Comparison of ENCODE assay signal across 1 cellular context in the genomic region with DNA sequence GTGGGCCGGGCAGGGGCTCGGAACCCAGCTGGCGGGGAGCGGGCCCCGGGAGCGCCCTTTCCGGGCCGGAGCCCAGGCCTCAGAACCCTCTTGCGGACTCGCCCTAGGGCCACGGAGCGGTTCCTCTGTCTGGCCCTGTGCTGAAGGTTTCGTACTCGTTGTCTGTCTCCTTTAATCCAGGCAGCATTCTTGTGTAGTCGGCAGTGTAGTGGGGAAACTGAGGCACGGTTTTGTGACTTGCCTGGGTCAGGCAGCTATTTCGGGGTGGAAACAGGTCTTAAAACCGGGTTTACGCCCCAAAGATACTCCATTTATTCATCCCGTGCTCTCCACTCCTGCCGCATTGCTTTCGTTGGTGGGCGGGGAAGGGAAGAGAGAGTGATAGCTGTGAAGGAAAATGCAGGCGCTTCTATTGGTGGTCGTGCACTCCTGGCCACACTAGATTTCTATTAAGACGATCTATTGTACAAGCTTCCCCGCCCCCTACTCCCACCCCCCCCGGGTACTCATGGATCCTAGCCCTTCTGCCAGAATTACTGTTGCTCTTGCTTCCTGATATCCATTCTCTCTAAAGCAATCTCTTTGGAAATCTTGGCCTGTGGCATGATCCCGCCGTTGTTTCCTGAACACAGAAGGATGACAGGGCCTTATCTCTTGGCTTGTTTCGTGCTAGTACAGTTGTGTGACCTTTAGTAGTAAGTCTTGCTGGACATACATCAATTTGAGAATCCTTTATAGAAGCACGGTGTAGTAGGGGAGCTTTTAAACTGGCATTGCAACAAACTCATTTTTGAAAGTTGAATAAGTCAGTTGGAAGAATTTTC.
TF ChIP-seq lines count a peak whose summit lies in the region.

No MANE protein-coding gene starts in this region.

TF ChIP-seq in HepG2, 621 proteins besides CTCF, POLR2A, EP300 and RAD21 (continued from another document and continues in another):
- TF ChIP-seq, protein P1, sequence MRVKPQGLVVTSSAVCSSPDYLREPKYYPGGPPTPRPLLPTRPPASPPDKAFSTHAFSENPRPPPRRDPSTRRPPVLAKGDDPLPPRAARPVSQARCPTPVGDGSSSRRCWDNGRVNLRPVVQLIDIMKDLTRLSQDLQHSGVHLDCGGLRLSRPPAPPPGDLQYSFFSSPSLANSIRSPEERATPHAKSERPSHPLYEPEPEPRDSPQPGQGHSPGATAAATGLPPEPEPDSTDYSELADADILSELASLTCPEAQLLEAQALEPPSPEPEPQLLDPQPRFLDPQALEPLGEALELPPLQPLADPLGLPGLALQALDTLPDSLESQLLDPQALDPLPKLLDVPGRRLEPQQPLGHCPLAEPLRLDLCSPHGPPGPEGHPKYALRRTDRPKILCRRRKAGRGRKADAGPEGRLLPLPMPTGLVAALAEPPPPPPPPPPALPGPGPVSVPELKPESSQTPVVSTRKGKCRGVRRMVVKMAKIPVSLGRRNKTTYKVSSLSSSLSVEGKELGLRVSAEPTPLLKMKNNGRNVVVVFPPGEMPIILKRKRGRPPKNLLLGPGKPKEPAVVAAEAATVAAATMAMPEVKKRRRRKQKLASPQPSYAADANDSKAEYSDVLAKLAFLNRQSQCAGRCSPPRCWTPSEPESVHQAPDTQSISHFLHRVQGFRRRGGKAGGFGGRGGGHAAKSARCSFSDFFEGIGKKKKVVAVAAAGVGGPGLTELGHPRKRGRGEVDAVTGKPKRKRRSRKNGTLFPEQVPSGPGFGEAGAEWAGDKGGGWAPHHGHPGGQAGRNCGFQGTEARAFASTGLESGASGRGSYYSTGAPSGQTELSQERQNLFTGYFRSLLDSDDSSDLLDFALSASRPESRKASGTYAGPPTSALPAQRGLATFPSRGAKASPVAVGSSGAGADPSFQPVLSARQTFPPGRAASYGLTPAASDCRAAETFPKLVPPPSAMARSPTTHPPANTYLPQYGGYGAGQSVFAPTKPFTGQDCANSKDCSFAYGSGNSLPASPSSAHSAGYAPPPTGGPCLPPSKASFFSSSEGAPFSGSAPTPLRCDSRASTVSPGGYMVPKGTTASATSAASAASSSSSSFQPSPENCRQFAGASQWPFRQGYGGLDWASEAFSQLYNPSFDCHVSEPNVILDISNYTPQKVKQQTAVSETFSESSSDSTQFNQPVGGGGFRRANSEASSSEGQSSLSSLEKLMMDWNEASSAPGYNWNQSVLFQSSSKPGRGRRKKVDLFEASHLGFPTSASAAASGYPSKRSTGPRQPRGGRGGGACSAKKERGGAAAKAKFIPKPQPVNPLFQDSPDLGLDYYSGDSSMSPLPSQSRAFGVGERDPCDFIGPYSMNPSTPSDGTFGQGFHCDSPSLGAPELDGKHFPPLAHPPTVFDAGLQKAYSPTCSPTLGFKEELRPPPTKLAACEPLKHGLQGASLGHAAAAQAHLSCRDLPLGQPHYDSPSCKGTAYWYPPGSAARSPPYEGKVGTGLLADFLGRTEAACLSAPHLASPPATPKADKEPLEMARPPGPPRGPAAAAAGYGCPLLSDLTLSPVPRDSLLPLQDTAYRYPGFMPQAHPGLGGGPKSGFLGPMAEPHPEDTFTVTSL (CRISPR knock-in tag; IDR thresholded peaks at IDR 0.05; ENCODE audit: borderline replicate concordance): no peak
- no peak for TF ChIP-seq ZNF83 (CRISPR knock-in tag; IDR thresholded peaks at IDR 0.05; ENCODE audit: borderline replicate concordance)
- no peak for TF ChIP-seq ZNF121 (CRISPR knock-in tag; IDR thresholded peaks at IDR 0.05)
- TF ChIP-seq SIX1 (CRISPR knock-in tag; IDR thresholded peaks at IDR 0.05; ENCODE audit: borderline replicate concordance): no peak
- TF ChIP-seq, protein P2, sequence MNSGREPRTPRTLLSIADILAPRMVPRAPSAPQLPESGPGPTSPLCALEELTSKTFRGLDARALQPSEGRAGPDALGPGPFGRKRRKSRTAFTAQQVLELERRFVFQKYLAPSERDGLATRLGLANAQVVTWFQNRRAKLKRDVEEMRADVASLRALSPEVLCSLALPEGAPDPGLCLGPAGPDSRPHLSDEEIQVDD (CRISPR knock-in tag; IDR thresholded peaks at IDR 0.05; ENCODE audit: borderline replicate concordance): no peak
- TF ChIP-seq FOSL2 (CRISPR knock-in tag; IDR thresholded peaks at IDR 0.05): no peak
- TF ChIP-seq ONECUT2 (CRISPR knock-in tag; IDR thresholded peaks at IDR 0.05): no peak; the same call in 1 of the 2 replicates
- TF ChIP-seq, protein P3, sequence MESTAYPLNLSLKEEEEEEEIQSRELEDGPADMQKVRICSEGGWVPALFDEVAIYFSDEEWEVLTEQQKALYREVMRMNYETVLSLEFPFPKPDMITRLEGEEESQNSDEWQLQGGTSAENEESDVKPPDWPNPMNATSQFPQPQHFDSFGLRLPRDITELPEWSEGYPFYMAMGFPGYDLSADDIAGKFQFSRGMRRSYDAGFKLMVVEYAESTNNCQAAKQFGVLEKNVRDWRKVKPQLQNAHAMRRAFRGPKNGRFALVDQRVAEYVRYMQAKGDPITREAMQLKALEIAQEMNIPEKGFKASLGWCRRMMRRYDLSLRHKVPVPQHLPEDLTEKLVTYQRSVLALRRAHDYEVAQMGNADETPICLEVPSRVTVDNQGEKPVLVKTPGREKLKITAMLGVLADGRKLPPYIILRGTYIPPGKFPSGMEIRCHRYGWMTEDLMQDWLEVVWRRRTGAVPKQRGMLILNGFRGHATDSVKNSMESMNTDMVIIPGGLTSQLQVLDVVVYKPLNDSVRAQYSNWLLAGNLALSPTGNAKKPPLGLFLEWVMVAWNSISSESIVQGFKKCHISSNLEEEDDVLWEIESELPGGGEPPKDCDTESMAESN (CRISPR knock-in tag; conservative IDR thresholded peaks at IDR 0.05): no peak
- TF ChIP-seq ZNF761 (CRISPR knock-in tag; conservative IDR thresholded peaks at IDR 0.05): no peak
- TF ChIP-seq ZNF12 (CRISPR knock-in tag; IDR thresholded peaks at IDR 0.05): no peak
- TF ChIP-seq HOXA3 (CRISPR knock-in tag; IDR thresholded peaks at IDR 0.05): no peak
- TF ChIP-seq GFI1 (CRISPR knock-in tag; IDR thresholded peaks at IDR 0.05; ENCODE audit: borderline replicate concordance): peak; percentile 39; the same call in 1 of the 2 replicates
- TF ChIP-seq KDM5A (IDR thresholded peaks at IDR 0.05; ENCODE audit: borderline replicate concordance, low read length): no peak; the same call in 1 of the 2 replicates
- 0 out of 2 replicates have a peak, but pooled peaks have one; percentile 6 for TF ChIP-seq BRCA1 (CRISPR knock-in tag; IDR thresholded peaks at IDR 0.05)
- TF ChIP-seq, protein P4, sequence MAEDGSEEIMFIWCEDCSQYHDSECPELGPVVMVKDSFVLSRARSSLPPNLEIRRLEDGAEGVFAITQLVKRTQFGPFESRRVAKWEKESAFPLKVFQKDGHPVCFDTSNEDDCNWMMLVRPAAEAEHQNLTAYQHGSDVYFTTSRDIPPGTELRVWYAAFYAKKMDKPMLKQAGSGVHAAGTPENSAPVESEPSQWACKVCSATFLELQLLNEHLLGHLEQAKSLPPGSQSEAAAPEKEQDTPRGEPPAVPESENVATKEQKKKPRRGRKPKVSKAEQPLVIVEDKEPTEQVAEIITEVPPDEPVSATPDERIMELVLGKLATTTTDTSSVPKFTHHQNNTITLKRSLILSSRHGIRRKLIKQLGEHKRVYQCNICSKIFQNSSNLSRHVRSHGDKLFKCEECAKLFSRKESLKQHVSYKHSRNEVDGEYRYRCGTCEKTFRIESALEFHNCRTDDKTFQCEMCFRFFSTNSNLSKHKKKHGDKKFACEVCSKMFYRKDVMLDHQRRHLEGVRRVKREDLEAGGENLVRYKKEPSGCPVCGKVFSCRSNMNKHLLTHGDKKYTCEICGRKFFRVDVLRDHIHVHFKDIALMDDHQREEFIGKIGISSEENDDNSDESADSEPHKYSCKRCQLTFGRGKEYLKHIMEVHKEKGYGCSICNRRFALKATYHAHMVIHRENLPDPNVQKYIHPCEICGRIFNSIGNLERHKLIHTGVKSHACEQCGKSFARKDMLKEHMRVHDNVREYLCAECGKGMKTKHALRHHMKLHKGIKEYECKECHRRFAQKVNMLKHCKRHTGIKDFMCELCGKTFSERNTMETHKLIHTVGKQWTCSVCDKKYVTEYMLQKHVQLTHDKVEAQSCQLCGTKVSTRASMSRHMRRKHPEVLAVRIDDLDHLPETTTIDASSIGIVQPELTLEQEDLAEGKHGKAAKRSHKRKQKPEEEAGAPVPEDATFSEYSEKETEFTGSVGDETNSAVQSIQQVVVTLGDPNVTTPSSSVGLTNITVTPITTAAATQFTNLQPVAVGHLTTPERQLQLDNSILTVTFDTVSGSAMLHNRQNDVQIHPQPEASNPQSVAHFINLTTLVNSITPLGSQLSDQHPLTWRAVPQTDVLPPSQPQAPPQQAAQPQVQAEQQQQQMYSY (CRISPR knock-in tag; IDR thresholded peaks at IDR 0.05): no peak; the same call in 1 of the 2 replicates
- TF ChIP-seq, protein P5, sequence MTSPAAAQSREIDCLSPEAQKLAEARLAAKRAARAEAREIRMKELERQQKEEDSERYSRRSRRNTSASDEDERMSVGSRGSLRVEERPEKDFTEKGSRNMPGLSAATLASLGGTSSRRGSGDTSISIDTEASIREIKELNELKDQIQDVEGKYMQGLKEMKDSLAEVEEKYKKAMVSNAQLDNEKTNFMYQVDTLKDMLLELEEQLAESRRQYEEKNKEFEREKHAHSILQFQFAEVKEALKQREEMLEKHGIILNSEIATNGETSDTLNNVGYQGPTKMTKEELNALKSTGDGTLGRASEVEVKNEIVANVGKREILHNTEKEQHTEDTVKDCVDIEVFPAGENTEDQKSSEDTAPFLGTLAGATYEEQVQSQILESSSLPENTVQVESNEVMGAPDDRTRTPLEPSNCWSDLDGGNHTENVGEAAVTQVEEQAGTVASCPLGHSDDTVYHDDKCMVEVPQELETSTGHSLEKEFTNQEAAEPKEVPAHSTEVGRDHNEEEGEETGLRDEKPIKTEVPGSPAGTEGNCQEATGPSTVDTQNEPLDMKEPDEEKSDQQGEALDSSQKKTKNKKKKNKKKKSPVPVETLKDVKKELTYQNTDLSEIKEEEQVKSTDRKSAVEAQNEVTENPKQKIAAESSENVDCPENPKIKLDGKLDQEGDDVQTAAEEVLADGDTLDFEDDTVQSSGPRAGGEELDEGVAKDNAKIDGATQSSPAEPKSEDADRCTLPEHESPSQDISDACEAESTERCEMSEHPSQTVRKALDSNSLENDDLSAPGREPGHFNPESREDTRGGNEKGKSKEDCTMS (CRISPR knock-in tag; conservative IDR thresholded peaks at IDR 0.05): no peak
- TF ChIP-seq YY1 (IDR thresholded peaks at IDR 0.05; ENCODE audit: insufficient read depth, insufficient replicate concordance, low read depth, low read length): no peak
- TF ChIP-seq, protein P6, sequence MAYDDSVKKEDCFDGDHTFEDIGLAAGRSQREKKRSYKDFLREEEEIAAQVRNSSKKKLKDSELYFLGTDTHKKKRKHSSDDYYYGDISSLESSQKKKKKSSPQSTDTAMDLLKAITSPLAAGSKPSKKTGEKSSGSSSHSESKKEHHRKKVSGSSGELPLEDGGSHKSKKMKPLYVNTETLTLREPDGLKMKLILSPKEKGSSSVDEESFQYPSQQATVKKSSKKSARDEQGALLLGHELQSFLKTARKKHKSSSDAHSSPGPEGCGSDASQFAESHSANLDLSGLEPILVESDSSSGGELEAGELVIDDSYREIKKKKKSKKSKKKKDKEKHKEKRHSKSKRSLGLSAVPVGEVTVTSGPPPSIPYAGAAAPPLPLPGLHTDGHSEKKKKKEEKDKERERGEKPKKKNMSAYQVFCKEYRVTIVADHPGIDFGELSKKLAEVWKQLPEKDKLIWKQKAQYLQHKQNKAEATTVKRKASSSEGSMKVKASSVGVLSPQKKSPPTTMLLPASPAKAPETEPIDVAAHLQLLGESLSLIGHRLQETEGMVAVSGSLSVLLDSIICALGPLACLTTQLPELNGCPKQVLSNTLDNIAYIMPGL (CRISPR knock-in tag; IDR thresholded peaks at IDR 0.05; ENCODE audit: borderline replicate concordance in 1 of 2, low read depth in 1 of 2): peak in 1 of 2 experiments; percentile 49; a peak in 1 of 4 replicates
- TF ChIP-seq SAFB2 (CRISPR knock-in tag; IDR thresholded peaks at IDR 0.05; ENCODE audit: borderline replicate concordance, low read depth): no peak
- no peak for TF ChIP-seq NR2F2 (IDR thresholded peaks at IDR 0.05; ENCODE audit: borderline replicate concordance, low read depth)
- TF ChIP-seq ZNF496 (CRISPR knock-in tag; IDR thresholded peaks at IDR 0.05; ENCODE audit: insufficient replicate concordance): no peak
- TF ChIP-seq, protein P7, sequence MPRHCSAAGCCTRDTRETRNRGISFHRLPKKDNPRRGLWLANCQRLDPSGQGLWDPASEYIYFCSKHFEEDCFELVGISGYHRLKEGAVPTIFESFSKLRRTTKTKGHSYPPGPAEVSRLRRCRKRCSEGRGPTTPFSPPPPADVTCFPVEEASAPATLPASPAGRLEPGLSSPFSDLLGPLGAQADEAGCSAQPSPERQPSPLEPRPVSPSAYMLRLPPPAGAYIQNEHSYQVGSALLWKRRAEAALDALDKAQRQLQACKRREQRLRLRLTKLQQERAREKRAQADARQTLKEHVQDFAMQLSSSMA (CRISPR knock-in tag; IDR thresholded peaks at IDR 0.05): no peak
- no peak for TF ChIP-seq HNRNPK (IDR thresholded peaks at IDR 0.05; ENCODE audit: low read depth, low read length, poor library complexity, severe bottlenecking)
- no peak for TF ChIP-seq ZNF792 (CRISPR knock-in tag; IDR thresholded peaks at IDR 0.05)
- TF ChIP-seq, protein P8, sequence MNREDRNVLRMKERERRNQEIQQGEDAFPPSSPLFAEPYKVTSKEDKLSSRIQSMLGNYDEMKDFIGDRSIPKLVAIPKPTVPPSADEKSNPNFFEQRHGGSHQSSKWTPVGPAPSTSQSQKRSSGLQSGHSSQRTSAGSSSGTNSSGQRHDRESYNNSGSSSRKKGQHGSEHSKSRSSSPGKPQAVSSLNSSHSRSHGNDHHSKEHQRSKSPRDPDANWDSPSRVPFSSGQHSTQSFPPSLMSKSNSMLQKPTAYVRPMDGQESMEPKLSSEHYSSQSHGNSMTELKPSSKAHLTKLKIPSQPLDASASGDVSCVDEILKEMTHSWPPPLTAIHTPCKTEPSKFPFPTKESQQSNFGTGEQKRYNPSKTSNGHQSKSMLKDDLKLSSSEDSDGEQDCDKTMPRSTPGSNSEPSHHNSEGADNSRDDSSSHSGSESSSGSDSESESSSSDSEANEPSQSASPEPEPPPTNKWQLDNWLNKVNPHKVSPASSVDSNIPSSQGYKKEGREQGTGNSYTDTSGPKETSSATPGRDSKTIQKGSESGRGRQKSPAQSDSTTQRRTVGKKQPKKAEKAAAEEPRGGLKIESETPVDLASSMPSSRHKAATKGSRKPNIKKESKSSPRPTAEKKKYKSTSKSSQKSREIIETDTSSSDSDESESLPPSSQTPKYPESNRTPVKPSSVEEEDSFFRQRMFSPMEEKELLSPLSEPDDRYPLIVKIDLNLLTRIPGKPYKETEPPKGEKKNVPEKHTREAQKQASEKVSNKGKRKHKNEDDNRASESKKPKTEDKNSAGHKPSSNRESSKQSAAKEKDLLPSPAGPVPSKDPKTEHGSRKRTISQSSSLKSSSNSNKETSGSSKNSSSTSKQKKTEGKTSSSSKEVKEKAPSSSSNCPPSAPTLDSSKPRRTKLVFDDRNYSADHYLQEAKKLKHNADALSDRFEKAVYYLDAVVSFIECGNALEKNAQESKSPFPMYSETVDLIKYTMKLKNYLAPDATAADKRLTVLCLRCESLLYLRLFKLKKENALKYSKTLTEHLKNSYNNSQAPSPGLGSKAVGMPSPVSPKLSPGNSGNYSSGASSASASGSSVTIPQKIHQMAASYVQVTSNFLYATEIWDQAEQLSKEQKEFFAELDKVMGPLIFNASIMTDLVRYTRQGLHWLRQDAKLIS (CRISPR knock-in tag; IDR thresholded peaks at IDR 0.05): no peak
- TF ChIP-seq ZBTB7A (CRISPR knock-in tag; IDR thresholded peaks at IDR 0.05): no peak
- no peak for TF ChIP-seq KLF15 (CRISPR knock-in tag; IDR thresholded peaks at IDR 0.05; ENCODE audit: borderline replicate concordance)
- TF ChIP-seq ATF1 (CRISPR knock-in tag; IDR thresholded peaks at IDR 0.05): no peak
- TF ChIP-seq SATB2 (CRISPR knock-in tag; IDR thresholded peaks at IDR 0.05): no peak
- no peak for TF ChIP-seq ZBTB1 (CRISPR knock-in tag; IDR thresholded peaks at IDR 0.05; ENCODE audit: borderline replicate concordance)
- no peak for TF ChIP-seq RARA (CRISPR knock-in tag; IDR thresholded peaks at IDR 0.05)
- peak; percentile 93 for TF ChIP-seq ZNF563 (CRISPR knock-in tag; IDR thresholded peaks at IDR 0.05)
- TF ChIP-seq ZNF773 (CRISPR knock-in tag; IDR thresholded peaks at IDR 0.05; ENCODE audit: borderline replicate concordance): no peak
- TF ChIP-seq MIXL1 (CRISPR knock-in tag; IDR thresholded peaks at IDR 0.05): peak; percentile 7; the same call in 1 of the 2 replicates
